In genomic region chr7:47786557-47787248, GRCh38 we compare ENCODE assay signal across 10 cellular contexts.
DNase-seq lines count a peak whose midpoint lies in the region; ATAC-seq lines count a peak whose summit lies in the region.
"Had no signal": no experiment of that assay in that cellular context is flagged by ENCODE, and none has a peak within 500 bp of the region (broad histone marks: within the 10 kb centered on the region; RNA-seq: fewer than 3 reads in every experiment).

No MANE protein-coding gene starts in this region.

- H2AFZ ChIP-seq in mesenchymal stem cell (ENCODE audit: low read depth, low read length): no peak overlapping the region

- H3K27me3 ChIP-seq in mesenchymal stem cell (ENCODE audit: control insufficient read depth in 1 of 2, insufficient read depth in 1 of 2, low read length in 2 of 2) (no peaks in the 10 kb centered on the region), aorta (ENCODE audit: control insufficient read depth in 1 of 2, insufficient read depth in 2 of 2, low read length in 1 of 2) (no peaks in the 10 kb centered on the region)
- H3K27me3 ChIP-seq: BLaER1 treated with 17β-estradiol and CSF1 and Interleukin-3, amounts not matched to agents 10 nM and 100 nM had no signal

- peak; percentile 3 to 12 for DNase-seq in NOMO-1 (lab: John Stamatoyannopoulos, UW; ENCODE audit: unreplicated experiment in 2 of 2)
- DNase-seq in NOMO-1 treated with dmso at 0.1 percent for 144 hours (lab: John Stamatoyannopoulos, UW; ENCODE audit: unreplicated experiment): no peak
- DNase-seq in dermis microvascular lymphatic vessel endothelial cell (ENCODE audit: low read depth in 2 of 2): peak; percentile 80 to 94
- DNase-seq in mesenchymal stem cell: peak; percentile 99
- DNase-seq in aorta: peak; percentile 85 to 87
- no peak for DNase-seq in germinal center (ENCODE audit: low spot score)
- no peak for DNase-seq in UCSD-AML1 (lab: John Stamatoyannopoulos, UW; ENCODE audit: unreplicated experiment)
- no peak for DNase-seq in T-helper 9 cell

- peak overlapping the region; percentile 92 for H4K91ac ChIP-seq in mesenchymal stem cell (ENCODE audit: low read length)

- intact Hi-C loops in aorta (cut with DNase I): loop anchor here in 1 of 2 donors (10.0 kb wide), 1 partner anchor 202 kb away; the partner anchor contains the start of gene TNS3

- peak overlapping the region; percentile 72 to 99 for H3K18ac ChIP-seq in mesenchymal stem cell (ENCODE audit: low read depth in 1 of 2, low read length in 2 of 2)

- H2BK12ac ChIP-seq in mesenchymal stem cell (ENCODE audit: low read length in 2 of 2): peak overlapping the region in 1 of 2 experiments; percentile 64

- H3K14ac ChIP-seq in mesenchymal stem cell (ENCODE audit: low read length in 2 of 2): no peak overlapping the region

- peak overlapping the region; percentile 89 to 100 for H3K4ac ChIP-seq in mesenchymal stem cell (ENCODE audit: low read depth in 1 of 2, low read length in 2 of 2)

- H3K4me3 ChIP-seq in mesenchymal stem cell (ENCODE audit: insufficient read depth in 1 of 2, low read depth in 1 of 2, low read length in 2 of 2) (peak overlapping the region in 1 of 2 experiments; percentile 5), aorta (ENCODE audit: low read length in 2 of 2) (no peak overlapping the region)
- H3K4me3 ChIP-seq: BLaER1 treated with 17β-estradiol and CSF1 and Interleukin-3, amounts not matched to agents 10 nM and 100 nM had no signal

- H2BK5ac ChIP-seq in mesenchymal stem cell (ENCODE audit: low read depth, low read length, poor library complexity, severe bottlenecking): peak overlapping the region; percentile 100

- ATAC-seq in aorta (ENCODE audit: low FRiP score): peak; percentile 89

- WGBS in mesenchymal stem cell: under 1% methylated on average over 10 of the region's 11 CpGs
- 5 to 8% methylated on average over 11 of the region's 11 CpGs for WGBS in aorta, 2 donors

- H2BK120ac ChIP-seq in mesenchymal stem cell (ENCODE audit: low read depth, low read length): peak overlapping the region; percentile 98

- H3K36me3 ChIP-seq in mesenchymal stem cell (ENCODE audit: control insufficient read depth in 1 of 2, insufficient read depth in 2 of 2, low read depth in 1 of 2, low read length in 2 of 2) (no peaks in the 10 kb centered on the region), aorta (ENCODE audit: control insufficient read depth in 1 of 2, insufficient read depth in 2 of 2, low read length in 1 of 2) (no peaks in the 10 kb centered on the region)
- H3K36me3 ChIP-seq: BLaER1 treated with 17β-estradiol and CSF1 and Interleukin-3, amounts not matched to agents 10 nM and 100 nM had no signal

- peak overlapping the region; percentile 100 for H2AK5ac ChIP-seq in mesenchymal stem cell (ENCODE audit: low read length, severe bottlenecking)

- no peak overlapping the region for H4K8ac ChIP-seq in mesenchymal stem cell (ENCODE audit: low read length)

- no peak overlapping the region for H3K4me2 ChIP-seq in mesenchymal stem cell (ENCODE audit: low read length, poor library complexity, severe bottlenecking)
- H3K4me2 ChIP-seq: BLaER1 treated with 17β-estradiol and CSF1 and Interleukin-3, amounts not matched to agents 10 nM and 100 nM had no signal

- H3K27ac ChIP-seq in mesenchymal stem cell (ENCODE audit: low read length, poor library complexity, severe bottlenecking) (peak overlapping the region; percentile 100), aorta (ENCODE audit: low read depth in 1 of 2, low read length in 2 of 2) (peak overlapping the region; percentile 87 to 93)
- H3K27ac ChIP-seq: BLaER1 treated with 17β-estradiol and CSF1 and Interleukin-3, amounts not matched to agents 10 nM and 100 nM; HL-60 had no signal

- no peak overlapping the region for H2BK15ac ChIP-seq in mesenchymal stem cell (ENCODE audit: low read depth, poor library complexity, severe bottlenecking)

- H3K4me1 ChIP-seq in mesenchymal stem cell (ENCODE audit: control insufficient read depth, insufficient read depth, low read depth, low read length) (peaks cover 13% of the 10 kb centered on the region), aorta (ENCODE audit: control insufficient read depth in 1 of 2, insufficient read depth in 2 of 2, low read length in 2 of 2) (peaks cover 5 to 16% of the 10 kb centered on the region in 2 donors)

- no peaks in the 10 kb centered on the region for H3K79me1 ChIP-seq in mesenchymal stem cell (replicated peaks; ENCODE audit: low read length, poor library complexity, severe bottlenecking)

- peak overlapping the region; percentile 25 for H3K9ac ChIP-seq in mesenchymal stem cell (ENCODE audit: low read length)
- H3K9ac ChIP-seq: BLaER1 treated with 17β-estradiol and CSF1 and Interleukin-3, amounts not matched to agents 10 nM and 100 nM had no signal

- no peak overlapping the region for H3K23ac ChIP-seq in mesenchymal stem cell (ENCODE audit: low read length in 2 of 2)

- H3K9me3 ChIP-seq in mesenchymal stem cell (ENCODE audit: control insufficient read depth, low read length): no peaks in the 10 kb centered on the region
- no peaks in the 10 kb centered on the region for H3K9me3 ChIP-seq in aorta (ENCODE audit: control insufficient read depth, low read length)
- H3K9me3 ChIP-seq: BLaER1 treated with 17β-estradiol and CSF1 and Interleukin-3, amounts not matched to agents 10 nM and 100 nM had no signal

Comparison
In these comparisons a context has a peak if more than half of its experiments do, and no peak if none do; other contexts are left out.
1. DNase-seq: peak in NOMO-1 (2 of 2), dermis microvascular lymphatic vessel endothelial cell (2 of 2), mesenchymal stem cell (single experiment) and aorta (2 of 2); none in NOMO-1 treated with dmso at 0.1 percent for 144 hours (single experiment), germinal center (single experiment), UCSD-AML1 (single experiment) and T-helper 9 cell (single experiment).